22 cellular contexts compared by ENCODE assay signal in genomic region chr5:112106878-112107277, GRCh38.
"Had no signal": no experiment of that assay in that cellular context is flagged by ENCODE, and none has a peak within 500 bp of the region (broad histone marks: within the 10 kb centered on the region; RNA-seq: fewer than 3 reads in every experiment).

No MANE protein-coding gene starts in this region.

- H3K27ac ChIP-seq: cardiac muscle cell, foreskin keratinocyte, hepatocyte, left lung, transverse colon, uterus had no signal

- H2AFZ ChIP-seq: hepatocyte had no signal

- H3K36me3 ChIP-seq: cardiac muscle cell, left lung, transverse colon, uterus had no signal

- H3K4me3 ChIP-seq: cardiac muscle cell, hepatocyte, left lung, transverse colon, uterus had no signal

- H3K4me2 ChIP-seq: hepatocyte had no signal

- H3K4me3 Mint-ChIP-seq: activated CD4-positive, alpha-beta T cell treated with anti-CD3 and anti-CD28 coated beads, Interleukin-2, amount 10 ng/mL, durations not matched to agents 24 days and 14 days; activated CD8-positive, alpha-beta T cell treated with anti-CD3 and anti-CD28 coated beads, Interleukin-2, amount 10 ng/mL, durations not matched to agents 7 days and 5 days; activated naive CD8-positive, alpha-beta T cell treated with anti-CD3 and anti-CD28 coated beads, Interleukin-2, amount 50 U/mL, for 24 hours; activated T-helper 1 cell treated with anti-CD3 and anti-CD28 coated beads, Interleukin-12 subunit alpha, Interleukin-12 subunit beta, Interleukin-2, Interleukin-4 antibody, amounts not matched to agents 30 ng/mL and 10 ng/mL and 1 ng/mL, durations not matched to agents 14 hours and 24 hours and 36 hours; dendritic cell treated with granulocyte-macrophage colony-stimulating factor and Interleukin-4, amounts not matched to agents 40 ng/mL and 50 ng/mL, for 4 days; immature natural killer cell; natural killer cell; stimulated activated naive B cell treated with anti-CD40 and anti-IgM and Interleukin-4, amounts not matched to agents 10 μg/mL and 1 μg/mL and 100 μg/mL, for 72 hours had no signal

- H3K4me1 ChIP-seq: foreskin keratinocyte, transverse colon, uterus had no signal

- H3K4me1 Mint-ChIP-seq: activated naive CD8-positive, alpha-beta T cell treated with anti-CD3 and anti-CD28 coated beads, Interleukin-2, amount 50 U/mL, for 24 hours; immature natural killer cell; natural killer cell; stimulated activated naive B cell treated with anti-CD40 and anti-IgM and Interleukin-4, amounts not matched to agents 10 μg/mL and 1 μg/mL and 100 μg/mL, for 72 hours had no signal

- H3K36me3 Mint-ChIP-seq: immature natural killer cell; natural killer cell; stimulated activated naive B cell treated with anti-CD40 and anti-IgM and Interleukin-4, amounts not matched to agents 10 μg/mL and 1 μg/mL and 100 μg/mL, for 72 hours had no signal

- H3K9me3 Mint-ChIP-seq: activated CD4-positive, alpha-beta T cell treated with anti-CD3 and anti-CD28 coated beads, Interleukin-2, amount 10 ng/mL, durations not matched to agents 24 days and 14 days; activated naive CD8-positive, alpha-beta T cell treated with anti-CD3 and anti-CD28 coated beads, Interleukin-2, amount 50 U/mL, for 24 hours; activated T-helper 1 cell treated with anti-CD3 and anti-CD28 coated beads, Interleukin-12 subunit alpha, Interleukin-12 subunit beta, Interleukin-2, Interleukin-4 antibody, amounts not matched to agents 30 ng/mL and 10 ng/mL and 1 ng/mL, durations not matched to agents 14 hours and 24 hours and 36 hours; dendritic cell treated with granulocyte-macrophage colony-stimulating factor and Interleukin-4, amounts not matched to agents 40 ng/mL and 50 ng/mL, for 4 days; natural killer cell; stimulated activated naive B cell treated with anti-CD40 and anti-IgM and Interleukin-4, amounts not matched to agents 10 μg/mL and 1 μg/mL and 100 μg/mL, for 72 hours had no signal

- H3K27me3 Mint-ChIP-seq: dendritic cell treated with granulocyte-macrophage colony-stimulating factor and Interleukin-4, amounts not matched to agents 40 ng/mL and 50 ng/mL, for 4 days; progenitor cell of endocrine pancreas; stimulated activated naive B cell treated with anti-CD40 and anti-IgM and Interleukin-4, amounts not matched to agents 10 μg/mL and 1 μg/mL and 100 μg/mL, for 72 hours had no signal

- ATAC-seq: activated CD8-positive, alpha-beta T cell treated with anti-CD3 and anti-CD28 coated beads, Interleukin-2, amount 10 ng/mL, durations not matched to agents 7 days and 5 days; activated naive CD8-positive, alpha-beta T cell treated with anti-CD3 and anti-CD28 coated beads, Interleukin-2, amount 50 U/mL, for 24 hours; foreskin keratinocyte; left lung; natural killer cell; stimulated activated naive B cell treated with anti-CD40 and anti-IgM and Interleukin-4, amounts not matched to agents 10 μg/mL and 1 μg/mL and 100 μg/mL, for 72 hours had no signal

- DNase-seq: activated CD4-positive, alpha-beta T cell treated with anti-CD3 and anti-CD28 coated beads, Interleukin-2, amount 10 ng/mL, durations not matched to agents 24 days and 14 days; activated CD8-positive, alpha-beta T cell treated with anti-CD3 and anti-CD28 coated beads, Interleukin-2, amount 10 ng/mL, durations not matched to agents 7 days and 5 days; activated gamma-delta T cell; activated naive CD4-positive, alpha-beta T cell treated with anti-CD3 and anti-CD28 coated beads, Interleukin-2, amount 50 U/mL, for 16 hours; activated naive CD8-positive, alpha-beta T cell treated with anti-CD3 and anti-CD28 coated beads, Interleukin-2, amount 50 U/mL, for 24 hours; effector CD4-positive, alpha-beta T cell; foreskin keratinocyte; glutamatergic neuron; immature natural killer cell; left lung; natural killer cell; retina; stimulated activated CD4-positive, alpha-beta T cell treated with anti-CD3 and anti-CD28 coated beads, Interleukin-2, amount 100 ng/mL, for 48 hours; stimulated activated CD8-positive, alpha-beta memory T cell treated with anti-CD3 and anti-CD28 coated beads, Interleukin-4, amount 100 ng/mL, for 48 hours; stimulated activated naive B cell treated with anti-CD40 and anti-IgM and Interleukin-4, amounts not matched to agents 10 μg/mL and 1 μg/mL and 100 μg/mL, for 72 hours; transverse colon; uterus had no signal

- H3K27me3 ChIP-seq: cardiac muscle cell, foreskin keratinocyte, hepatocyte, left lung, transverse colon, uterus had no signal

- H3K27ac Mint-ChIP-seq: activated CD4-positive, alpha-beta T cell treated with anti-CD3 and anti-CD28 coated beads, Interleukin-2, amount 10 ng/mL, durations not matched to agents 24 days and 14 days; activated CD8-positive, alpha-beta T cell treated with anti-CD3 and anti-CD28 coated beads, Interleukin-2, amount 10 ng/mL, durations not matched to agents 7 days and 5 days; activated naive CD8-positive, alpha-beta T cell treated with anti-CD3 and anti-CD28 coated beads, Interleukin-2, amount 50 U/mL, for 24 hours; activated T-helper 1 cell treated with anti-CD3 and anti-CD28 coated beads, Interleukin-12 subunit alpha, Interleukin-12 subunit beta, Interleukin-2, Interleukin-4 antibody, amounts not matched to agents 30 ng/mL and 10 ng/mL and 1 ng/mL, durations not matched to agents 14 hours and 24 hours and 36 hours; dendritic cell treated with granulocyte-macrophage colony-stimulating factor and Interleukin-4, amounts not matched to agents 40 ng/mL and 50 ng/mL, for 4 days; immature natural killer cell; natural killer cell; progenitor cell of endocrine pancreas; stimulated activated naive B cell treated with anti-CD40 and anti-IgM and Interleukin-4, amounts not matched to agents 10 μg/mL and 1 μg/mL and 100 μg/mL, for 72 hours had no signal

- H3K9me3 ChIP-seq: left lung, transverse colon, uterus had no signal
